In genomic region chr1:109112056-109112651, GRCh38 we compare ENCODE assay signal across 9 cellular contexts. TPM values are rescaled to one million over a fixed set of nuclear protein-coding genes. Genes with fewer than 3 reads are reported as not detected.
A peak's percentile ranks its signal among the peaks of the same experiment; 100 is the strongest.
DNase-seq lines count a peak whose midpoint lies in the region; ATAC-seq and TF ChIP-seq lines count a peak whose summit lies in the region.
"Had no signal": no experiment of that assay in that cellular context is flagged by ENCODE, and none has a peak within 500 bp of the region (broad histone marks: within the 10 kb centered on the region; RNA-seq: fewer than 3 reads in every experiment).

No MANE protein-coding gene starts in this region.

- H3K27me3 Mint-ChIP-seq in activated CD4-positive, alpha-beta T cell treated with anti-CD3 and anti-CD28 coated beads, Interleukin-2, amount 10 ng/mL, durations not matched to agents 7 days and 5 days, result peaks cover 20% of the 10 kb centered on the region
- H3K27me3 Mint-ChIP-seq in T-helper 1 cell treated with Interleukin-12 subunit alpha and Interleukin-12 subunit beta and Interleukin-4 antibody, amounts not matched to agents 30 μg/mL and 1 μg/mL, for 36 hours (ENCODE audit: low read depth), result peaks cover 37% of the 10 kb centered on the region

- POLR2A ChIA-PET in activated CD4-positive, alpha-beta T cell treated with anti-CD3 and anti-CD28 coated beads, Interleukin-2, amount 10 ng/mL, durations not matched to agents 7 days and 5 days (lab: Charles Lee), result no interaction called here

- peak overlapping the region in 2 of 4 donors; percentile 18 to 33 for H3K27ac ChIP-seq in gastroesophageal sphincter
- H3K27ac ChIP-seq: ascending aorta had no signal

- TF ChIP-seq EP300 in gastroesophageal sphincter (IDR thresholded peaks at IDR 0.05), result no peak

- no peaks in the 10 kb centered on the region for H3K9me3 ChIP-seq in gastroesophageal sphincter
- H3K9me3 ChIP-seq: ascending aorta had no signal

- H3K4me1 ChIP-seq in gastroesophageal sphincter, result peaks cover 0 to 25% (median 11%) of the 10 kb centered on the region in 3 donors

- no peaks in the 10 kb centered on the region for H3K36me3 Mint-ChIP-seq in activated CD4-positive, alpha-beta T cell treated with anti-CD3 and anti-CD28 coated beads, Interleukin-2, amount 10 ng/mL, durations not matched to agents 7 days and 5 days (ENCODE audit: low read depth)
- peaks cover 2% of the 10 kb centered on the region for H3K36me3 Mint-ChIP-seq in T-helper 1 cell treated with Interleukin-12 subunit alpha and Interleukin-12 subunit beta and Interleukin-4 antibody, amounts not matched to agents 30 μg/mL and 1 μg/mL, for 36 hours (ENCODE audit: low read depth)

- ATAC-seq in HG02973 (IDR thresholded peaks at IDR 0.05; ENCODE audit: unreplicated experiment) (peak; percentile 57), gastroesophageal sphincter (no peak), omental fat pad (ENCODE audit: low FRiP score) (no peak)

- H3K36me3 ChIP-seq in gastroesophageal sphincter, result no peaks in the 10 kb centered on the region
- H3K36me3 ChIP-seq: ascending aorta had no signal

- 28 to 51% methylated on average over 3 to 4 of the region's 10 CpGs for WGBS in gastroesophageal sphincter (ENCODE audit: low coverage in 1 of 2), 2 donors

- H3K4me3 Mint-ChIP-seq in activated CD4-positive, alpha-beta T cell treated with anti-CD3 and anti-CD28 coated beads, Interleukin-2, amount 10 ng/mL, durations not matched to agents 7 days and 5 days, result peak overlapping the region; percentile 76
- H3K4me3 Mint-ChIP-seq in T-helper 1 cell treated with Interleukin-12 subunit alpha and Interleukin-12 subunit beta and Interleukin-4 antibody, amounts not matched to agents 30 μg/mL and 1 μg/mL, for 36 hours, result peak overlapping the region; percentile 5

- no peaks in the 10 kb centered on the region for H3K9me3 Mint-ChIP-seq in activated CD4-positive, alpha-beta T cell treated with anti-CD3 and anti-CD28 coated beads, Interleukin-2, amount 10 ng/mL, durations not matched to agents 7 days and 5 days
- no peaks in the 10 kb centered on the region for H3K9me3 Mint-ChIP-seq in T-helper 1 cell treated with Interleukin-12 subunit alpha and Interleukin-12 subunit beta and Interleukin-4 antibody, amounts not matched to agents 30 μg/mL and 1 μg/mL, for 36 hours

- TF ChIP-seq CTCF in gastroesophageal sphincter (IDR thresholded peaks at IDR 0.05) (peak in 1 of 4 experiments; percentile 18), omental fat pad (IDR thresholded peaks at IDR 0.05) (no peak)

- peak overlapping the region; percentile 17 to 47 for H3K4me3 ChIP-seq in gastroesophageal sphincter

- CTCF ChIA-PET in activated CD4-positive, alpha-beta T cell treated with anti-CD3 and anti-CD28 coated beads, Interleukin-2, amount 10 ng/mL, durations not matched to agents 7 days and 5 days (lab: Charles Lee), result interaction anchor here (0.5 to 6.1 kb wide), 22 partner anchors 8 to 281 kb away, joined by 3 to 77 read pairs (median 4); partner anchors contain the start of genes TMEM167B and WDR47

- DNase-seq in activated CD4-positive, alpha-beta T cell treated with anti-CD3 and anti-CD28 coated beads, Interleukin-2, amount 10 ng/mL, durations not matched to agents 7 days and 5 days, result peak; percentile 25
- DNase-seq in activated CD4-positive, alpha-beta T cell treated with anti-CD3 and anti-CD28 coated beads, Interleukin-2, amount 50 U/mL, for 48 hours, result no peak
- DNase-seq in renal cortical epithelial cell (ENCODE audit: low read depth) (peak; percentile 55), NCI-H526 treated with DMSO at 0.1 percent for 48 hours (lab: John Stamatoyannopoulos, UW) (no peak), omental fat pad (ENCODE audit: low spot score) (no peak)

- H3K27me3 ChIP-seq in gastroesophageal sphincter, result peaks cover 37% of the 10 kb centered on the region

- TF ChIP-seq POLR2A in gastroesophageal sphincter (IDR thresholded peaks at IDR 0.05), result no peak

- no peak overlapping the region for H3K27ac Mint-ChIP-seq in activated CD4-positive, alpha-beta T cell treated with anti-CD3 and anti-CD28 coated beads, Interleukin-2, amount 10 ng/mL, durations not matched to agents 7 days and 5 days
- peak overlapping the region; percentile 11 for H3K27ac Mint-ChIP-seq in T-helper 1 cell treated with Interleukin-12 subunit alpha and Interleukin-12 subunit beta and Interleukin-4 antibody, amounts not matched to agents 30 μg/mL and 1 μg/mL, for 36 hours

- H3K4me1 Mint-ChIP-seq in activated CD4-positive, alpha-beta T cell treated with anti-CD3 and anti-CD28 coated beads, Interleukin-2, amount 10 ng/mL, durations not matched to agents 7 days and 5 days, result peaks cover 30% of the 10 kb centered on the region
- H3K4me1 Mint-ChIP-seq in T-helper 1 cell treated with Interleukin-12 subunit alpha and Interleukin-12 subunit beta and Interleukin-4 antibody, amounts not matched to agents 30 μg/mL and 1 μg/mL, for 36 hours (ENCODE audit: low read depth), result peaks cover 26% of the 10 kb centered on the region

RNA-seq across cellular contexts. Expression of gene ELAPOR1, which starts 1.8 kb away (rescaled TPM):
- 1 to 10 TPM; 6.3 TPM for total RNA-seq in activated CD4-positive, alpha-beta T cell treated with anti-CD3 and anti-CD28 coated beads, Interleukin-2, amount 10 ng/mL, durations not matched to agents 7 days and 5 days
- total RNA-seq in gastroesophageal sphincter (10 to 100 TPM in 1 of 4 donors, under 1 TPM in 2, not detected in 1; 0.08 to 18.8 (median 0.40) TPM), renal cortical epithelial cell (0.17 and 0.99 TPM in 2 replicates), omental fat pad (1 to 10 TPM in 1 of 4 donors, under 1 TPM in 2, not detected in 1; 0.48 to 3.3 (median 0.74) TPM)
- total RNA-seq: ascending aorta had no signal

RNA-seq across cellular contexts. Expression of gene TMEM167B, which starts 21.6 kb away (rescaled TPM):
- 10 to 100 TPM; 27.6 to 29.1 TPM for total RNA-seq in activated CD4-positive, alpha-beta T cell treated with anti-CD3 and anti-CD28 coated beads, Interleukin-2, amount 10 ng/mL, durations not matched to agents 7 days and 5 days
- total RNA-seq in gastroesophageal sphincter (10 to 100 TPM; 29.3 to 42.3 (median 31.7) TPM), renal cortical epithelial cell (21.4 and 32.1 TPM in 2 replicates), omental fat pad (10 to 100 TPM; 22.2 to 29.2 (median 24.8) TPM)

RNA-seq across cellular contexts. Expression of gene TAF13, which starts 36.4 kb away (rescaled TPM):
- total RNA-seq in activated CD4-positive, alpha-beta T cell treated with anti-CD3 and anti-CD28 coated beads, Interleukin-2, amount 10 ng/mL, durations not matched to agents 7 days and 5 days, result 10 to 100 TPM; 16.0 to 17.5 TPM
- 10 to 100 TPM; 54.8 to 73.1 (median 59.1) TPM for total RNA-seq in gastroesophageal sphincter
- total RNA-seq in renal cortical epithelial cell, result 114 and 177 TPM in 2 replicates
- total RNA-seq in omental fat pad, result 10 to 100 TPM; 24.3 to 65.3 (median 31.5) TPM

Comparison
In these comparisons a context has a peak if more than half of its experiments do, and no peak if none do; other contexts are left out.
1. DNase-seq: peak in activated CD4-positive, alpha-beta T cell treated with anti-CD3 and anti-CD28 coated beads, Interleukin-2, amount 10 ng/mL, durations not matched to agents 7 days and 5 days (single experiment) and renal cortical epithelial cell (single experiment); none in activated CD4-positive, alpha-beta T cell treated with anti-CD3 and anti-CD28 coated beads, Interleukin-2, amount 50 U/mL, for 48 hours (0 of 2), NCI-H526 treated with DMSO at 0.1 percent for 48 hours (single experiment) and omental fat pad (single experiment).